9 cellular contexts compared by ENCODE assay signal in genomic region chr14:91380610-91381371, GRCh38. TPM values are rescaled to one million over a fixed set of nuclear protein-coding genes. Genes with fewer than 3 reads are reported as not detected.
DNase-seq lines count a peak whose midpoint lies in the region; ATAC-seq, FAIRE-seq and TF ChIP-seq lines count a peak whose summit lies in the region.
"Had no signal": no experiment of that assay in that cellular context is flagged by ENCODE, and none has a peak within 500 bp of the region (broad histone marks: within the 10 kb centered on the region; RNA-seq: fewer than 3 reads in every experiment).

No MANE protein-coding gene starts in this region.

- no peaks in the 10 kb centered on the region for H3K27me3 ChIP-seq in OCI-LY1 (ENCODE audit: insufficient read depth, low read length)
- H3K27me3 ChIP-seq in endothelial cell of umbilical vein (ENCODE audit: control insufficient read depth in 2 of 2, insufficient read depth in 2 of 2, low read length in 2 of 2), result no peaks in the 10 kb centered on the region
- no peaks in the 10 kb centered on the region for H3K27me3 ChIP-seq in pancreas
- H3K27me3 ChIP-seq in foreskin keratinocyte, result no peaks in the 10 kb centered on the region

- ATAC-seq in pancreas (no peak), foreskin keratinocyte (no peak), GM18511 (IDR thresholded peaks at IDR 0.05; ENCODE audit: unreplicated experiment) (no peak)

- H3K9me3 ChIP-seq in OCI-LY1 (ENCODE audit: low read length) (no peaks in the 10 kb centered on the region), endothelial cell of umbilical vein (replicated peaks; ENCODE audit: control insufficient read depth, insufficient read depth, low read length) (no peaks in the 10 kb centered on the region), pancreas (no peaks in the 10 kb centered on the region)

- H2AFZ ChIP-seq in OCI-LY1 (ENCODE audit: low read length) (no peak overlapping the region), endothelial cell of umbilical vein (ENCODE audit: low read depth, low read length) (no peak overlapping the region)

- TF ChIP-seq CTCF in OCI-LY1 (IDR thresholded peaks at IDR 0.05; ENCODE audit: low read length) (no peak), endothelial cell of umbilical vein (IDR thresholded peaks at IDR 0.05; ENCODE audit: extremely low read depth in 1 of 2, insufficient read depth in 1 of 2, low read depth in 1 of 2, low read length in 2 of 2) (no peak), pancreas (IDR thresholded peaks at IDR 0.05) (no peak), foreskin keratinocyte (conservative IDR thresholded peaks at IDR 0.05) (no peak)

- POLR2A ChIA-PET in endothelial cell of umbilical vein (lab: Charles Lee), result no interaction called here

- peak; percentile 67 for DNase-seq in Ammon's horn (ENCODE audit: low spot score)
- no peak for DNase-seq in GM19239 (ENCODE audit: insufficient read length, low spot score)
- DNase-seq in endothelial cell of umbilical vein (ENCODE audit: low read depth, low spot score), result peak; percentile 19
- DNase-seq in stimulated activated CD4-positive, alpha-beta T cell treated with anti-CD3 and anti-CD28 coated beads, Interleukin-12 subunit alpha, Interleukin-12 subunit beta, amount 100 ng/mL, for 4 hours, result no peak
- DNase-seq in pancreas, result no peak
- no peak for DNase-seq in foreskin keratinocyte

- H3K9ac ChIP-seq in OCI-LY1 (ENCODE audit: low read length) (peak overlapping the region; percentile 25; the same call in 1 of the 2 replicates), endothelial cell of umbilical vein (replicated peaks; ENCODE audit: extremely low read depth, insufficient read depth, low read length) (no peak overlapping the region)

- peaks cover 81% of the 10 kb centered on the region for H3K79me2 ChIP-seq in OCI-LY1 (ENCODE audit: insufficient read depth, low read length)
- peaks cover 3% of the 10 kb centered on the region for H3K79me2 ChIP-seq in endothelial cell of umbilical vein (ENCODE audit: control insufficient read depth, insufficient read depth, low read length)

- intact Hi-C loops in endothelial cell of umbilical vein (cut with micrococcal nuclease), result no loop called here
- intact Hi-C loops in pancreas (cut with DNase I), result no loop called here

- H3K4me1 ChIP-seq in OCI-LY1 (ENCODE audit: insufficient read depth, low read length, severe bottlenecking) (peaks cover 100% of the 10 kb centered on the region), endothelial cell of umbilical vein (ENCODE audit: control insufficient read depth, extremely low read depth, insufficient read depth, low read length) (peaks cover 16% of the 10 kb centered on the region), pancreas (peaks cover 9 to 22% (median 12%) of the 10 kb centered on the region in 3 donors), foreskin keratinocyte (no peaks in the 10 kb centered on the region)

- H3K9me1 ChIP-seq in endothelial cell of umbilical vein (replicated peaks; ENCODE audit: control insufficient read depth, extremely low read depth, insufficient read depth, low read length), result no peaks in the 10 kb centered on the region

- CTCF ChIA-PET in endothelial cell of umbilical vein (lab: Charles Lee), result no interaction called here

- H3K36me3 ChIP-seq in OCI-LY1 (ENCODE audit: insufficient read depth, low read length) (peaks cover 13% of the 10 kb centered on the region; the same call in 1 of the 2 replicates), endothelial cell of umbilical vein (ENCODE audit: control insufficient read depth in 2 of 2, extremely low read depth in 1 of 2, insufficient read depth in 2 of 2, low read length in 2 of 2) (no peaks in the 10 kb centered on the region), pancreas (no peaks in the 10 kb centered on the region)

- dilution Hi-C loops in endothelial cell of umbilical vein (cut with MboI; ENCODE audit: extremely low pct_ligation_motif_present, low sequenced_read_pairs), result no loop called here

- no peaks in the 10 kb centered on the region for H3K9me2 ChIP-seq in OCI-LY1 (ENCODE audit: low read depth, low read length)

- H3K4me2 ChIP-seq in OCI-LY1 (ENCODE audit: low read length) (peak overlapping the region; percentile 22; the same call in 1 of the 2 replicates), endothelial cell of umbilical vein (ENCODE audit: insufficient read depth, low read length) (no peak overlapping the region)

- FAIRE-seq in GM19239 (lab: Jason Lieb, UNC) (peak; percentile 90), endothelial cell of umbilical vein (lab: Jason Lieb, UNC) (no peak), pancreas (lab: Jason Lieb, UNC) (no peak)
- FAIRE-seq: keratinocyte had no signal

- 77 to 78% methylated on average over 11 of the region's 11 CpGs for WGBS in pancreas, 2 donors

- no peaks in the 10 kb centered on the region; the same call in 1 of the 2 replicates for H3F3A ChIP-seq in OCI-LY1 (ENCODE audit: insufficient read depth, low read length)

- TF ChIP-seq POLR2A in endothelial cell of umbilical vein (IDR thresholded peaks at IDR 0.05; ENCODE audit: low read depth, low read length), result no peak

- H3K4me3 ChIP-seq in OCI-LY1 (ENCODE audit: low read depth, low read length, poor library complexity, severe bottlenecking) (peak overlapping the region; percentile 11), endothelial cell of umbilical vein (replicated peaks in 1 of 3; ENCODE audit: insufficient read depth in 1 of 3, low read depth in 1 of 3, low read length in 3 of 3) (no peak overlapping the region), pancreas (no peak overlapping the region)

- no peaks in the 10 kb centered on the region for H4K20me1 ChIP-seq in OCI-LY1 (ENCODE audit: insufficient read depth, low read length)
- H4K20me1 ChIP-seq in endothelial cell of umbilical vein (replicated peaks; ENCODE audit: control insufficient read depth, extremely low read depth, insufficient read depth, low read length), result no peaks in the 10 kb centered on the region

- BruUV-seq in endothelial cell of umbilical vein (replicated peaks; lab: Mats Ljungman, UMichigan), result no TSS peak

- H3K27ac ChIP-seq in OCI-LY1 (ENCODE audit: low read depth, low read length, poor library complexity, severe bottlenecking) (peak overlapping the region; percentile 92), endothelial cell of umbilical vein (ENCODE audit: insufficient read depth, low read depth, low read length) (no peak overlapping the region), pancreas (no peak overlapping the region), foreskin keratinocyte (no peak overlapping the region)

TF ChIP-seq in endothelial cell of umbilical vein, 7 proteins besides CTCF, POLR2A, EP300 and RAD21:
- TF ChIP-seq POLR2AphosphoS5 (IDR thresholded peaks at IDR 0.05; ENCODE audit: insufficient read depth, low read depth, low read length) (no peak), GATA2 (IDR thresholded peaks at IDR 0.05; ENCODE audit: insufficient read depth, insufficient read length, low read depth, low read length) (no peak), FOS (IDR thresholded peaks at IDR 0.05; ENCODE audit: borderline replicate concordance, insufficient read depth, low read length) (no peak), MYC (IDR thresholded peaks at IDR 0.05; ENCODE audit: low read depth, low read length) (no peak), MAX (IDR thresholded peaks at IDR 0.05; ENCODE audit: insufficient read depth, insufficient read length) (no peak), JUN (IDR thresholded peaks at IDR 0.05; ENCODE audit: borderline replicate concordance, insufficient read depth, insufficient read length, low read depth) (no peak), EZH2 (IDR thresholded peaks at IDR 0.05; ENCODE audit: borderline replicate concordance, low read depth, low read length, severe bottlenecking) (no peak)

RNA-seq across cellular contexts. Expression of gene CCDC88C, which starts 36.8 kb away (rescaled TPM):
- total RNA-seq in endothelial cell of umbilical vein, result 29.6 and 52.1 TPM in 2 replicates
- 11.2 and 11.4 TPM in 2 replicates for polyA plus RNA-seq in endothelial cell of umbilical vein
- polyA plus RNA-seq in endothelial cell of umbilical vein (2011; cell fraction: cytosol; rRNA removed), result 10.1 and 12.1 TPM in 2 replicates
- polyA plus RNA-seq in endothelial cell of umbilical vein (2011; cell fraction: nucleus; rRNA removed), result 37.8 and 42.5 TPM in 2 replicates
- 11.1 and 12.5 TPM in 2 replicates for polyA plus RNA-seq in endothelial cell of umbilical vein (2012)
- polyA minus RNA-seq in endothelial cell of umbilical vein, result 33.4 and 44.5 TPM in 2 replicates
- 7.9 TPM for polyA minus RNA-seq in endothelial cell of umbilical vein (2011; cell fraction: cytosol; rRNA and poly(A)+ RNA removed)
- 40.9 and 45.2 TPM in 2 replicates for polyA minus RNA-seq in endothelial cell of umbilical vein (2011; cell fraction: nucleus; rRNA and poly(A)+ RNA removed)
- total RNA-seq in pancreas, result 10 to 100 TPM; 11.5 to 20.2 (median 14.6) TPM
- polyA plus RNA-seq in pancreas, result 10 to 100 TPM; 10.3 to 19.9 TPM
- 5.0 and 7.4 TPM in 2 replicates for total RNA-seq in foreskin keratinocyte
- 2.4 and 3.7 TPM in 2 replicates for polyA plus RNA-seq in foreskin keratinocyte

Comparison
In these comparisons a context has a peak if more than half of its experiments do, and no peak if none do; other contexts are left out.
1. DNase-seq: peak in Ammon's horn (single experiment) and endothelial cell of umbilical vein (single experiment); none in GM19239 (single experiment), stimulated activated CD4-positive, alpha-beta T cell treated with anti-CD3 and anti-CD28 coated beads, Interleukin-12 subunit alpha, Interleukin-12 subunit beta, amount 100 ng/mL, for 4 hours (single experiment), pancreas (0 of 6) and foreskin keratinocyte (0 of 2).